ENCODE assay signal across 26 cellular contexts in the genomic region with DNA sequence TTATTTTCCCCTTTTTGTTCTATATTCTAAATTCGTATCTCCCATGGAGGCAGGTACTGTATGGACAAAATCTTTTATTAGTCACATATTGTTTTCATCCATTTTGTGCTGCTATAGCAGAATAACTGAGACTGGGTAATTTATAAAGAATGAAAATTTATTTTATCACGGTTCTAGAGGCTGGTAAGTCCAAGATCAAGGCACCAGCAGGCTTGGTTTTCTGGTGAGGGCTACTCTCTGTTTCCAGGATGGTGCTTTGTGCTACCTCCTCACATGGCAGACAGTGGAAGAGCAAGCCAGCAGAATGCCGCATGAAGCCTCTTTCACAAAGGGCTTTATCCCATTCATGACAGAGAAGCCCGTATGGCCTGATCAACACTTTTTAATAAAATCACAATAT.
"Had no signal": no experiment of that assay in that cellular context is flagged by ENCODE, and none has a peak within 500 bp of the region (broad histone marks: within the 10 kb centered on the region; RNA-seq: fewer than 3 reads in every experiment).

No MANE protein-coding gene starts in this region.

- DNase-seq: stimulated activated CD4-positive, alpha-beta T cell treated with anti-CD3 and anti-CD28 coated beads, Interleukin-2, amount 100 ng/mL, for 48 hours; stimulated activated CD4-positive, alpha-beta T cell treated with anti-CD3 and anti-CD28 coated beads, Interleukin-4, amount 100 ng/mL, for 1 hour; stimulated activated CD4-positive, alpha-beta T cell treated with anti-CD3 and anti-CD28 coated beads, Interleukin-4, amount 100 ng/mL, for 24 hours; stimulated activated CD4-positive, alpha-beta T cell treated with anti-CD3 and anti-CD28 coated beads, Interleukin-4, amount 100 ng/mL, for 4 hours; stimulated activated CD8-positive, alpha-beta memory T cell treated with anti-CD3 and anti-CD28 coated beads, Interleukin-4, amount 100 ng/mL, for 48 hours; stimulated activated naive B cell treated with anti-CD40 and anti-IgM and Interleukin-4, amounts not matched to agents 10 μg/mL and 1 μg/mL and 100 μg/mL, for 72 hours; stimulated activated naive CD4-positive, alpha-beta T cell; stimulated activated naive CD4-positive, alpha-beta T cell treated with Interleukin-2 at 50 U/mL for 16 hours; stimulated activated naive CD8-positive, alpha-beta T cell treated with anti-CD3 and anti-CD28 coated beads, Interleukin-15, amount 100 ng/mL, for 72 hours; stimulated activated naive CD8-positive, alpha-beta T cell treated with anti-CD3 and anti-CD28 coated beads, Interleukin-15, Interleukin-2, amounts not matched to agents 100 U/mL and 50 U/mL, for 24 hours; stomach; substantia nigra; testis; thyroid gland; tibial artery; transverse colon; trophoblast cell; upper lobe of left lung; upper lobe of right lung; uterus had no signal

- H3K4me1 ChIP-seq: suprapubic skin, thyroid gland, transverse colon, upper lobe of left lung, upper lobe of right lung, vagina had no signal

- H3K27ac ChIP-seq: stomach, suprapubic skin, testis, thoracic aorta, thyroid gland, tibial artery, tibial nerve, transverse colon, upper lobe of left lung, upper lobe of right lung, uterus, vagina had no signal

- FAIRE-seq: urothelium cell line had no signal

- H3K36me3 ChIP-seq: suprapubic skin, thoracic aorta, thyroid gland, tibial artery, tibial nerve, transverse colon, upper lobe of left lung, upper lobe of right lung, uterus, vagina had no signal

- H3K9me3 ChIP-seq: stomach, suprapubic skin, testis, thoracic aorta, thyroid gland, tibial artery, tibial nerve, transverse colon, upper lobe of left lung, upper lobe of right lung, uterus, vagina had no signal

- ATAC-seq: stimulated activated memory B cell treated with anti-CD40 and anti-IgM and Interleukin-4, amounts not matched to agents 10 μg/mL and 1 μg/mL and 100 μg/mL, for 72 hours had no signal

- H3K27me3 ChIP-seq: stomach, suprapubic skin, testis, thyroid gland, tibial artery, tibial nerve, transverse colon, upper lobe of left lung, upper lobe of right lung, uterus, vagina had no signal

- H3K4me3 ChIP-seq: stomach, suprapubic skin, testis, thoracic aorta, thyroid gland, tibial artery, tibial nerve, transverse colon, upper lobe of left lung, upper lobe of right lung, uterus, vagina had no signal
